Comparison of ENCODE assay signal across 19 cellular contexts in genomic region chr4:26854701-26855100, GRCh38. TPM values are rescaled to one million over a fixed set of nuclear protein-coding genes. Genes with fewer than 3 reads are reported as not detected.
A peak's percentile ranks its signal among the peaks of the same experiment; 100 is the strongest.
DNase-seq lines count a peak whose midpoint lies in the region; ATAC-seq, FAIRE-seq and TF ChIP-seq lines count a peak whose summit lies in the region.
"Had no signal": no experiment of that assay in that cellular context is flagged by ENCODE, and none has a peak within 500 bp of the region (broad histone marks: within the 10 kb centered on the region; RNA-seq: fewer than 3 reads in every experiment).

No MANE protein-coding gene starts in this region.

- no peak overlapping the region for H2AK5ac ChIP-seq in H1 (ENCODE audit: low read depth, low read length)

- peaks cover 2 to 10% (median 8%) of the 10 kb centered on the region in 4 experiments for H3K4me1 ChIP-seq in H1 (replicated peaks in 1 of 4; ENCODE audit: control insufficient read depth in 3 of 4, insufficient read depth in 4 of 4, low read length in 3 of 4)

- no peak overlapping the region for H3K4me3 ChIP-seq in H1 (ENCODE audit: extremely low read depth in 1 of 4, insufficient read depth in 2 of 4, low read depth in 3 of 4, low read length in 4 of 4)

- ATAC-seq in GM21529 (IDR thresholded peaks at IDR 0.05; ENCODE audit: unreplicated experiment) (no peak), GM18858 (IDR thresholded peaks at IDR 0.05; ENCODE audit: unreplicated experiment) (no peak)
- ATAC-seq: PC-3 had no signal

- no peak overlapping the region for H3K27ac ChIP-seq in H1 (ENCODE audit: low read depth, low read length)
- H3K27ac ChIP-seq: 22Rv1 had no signal

- no peak for TF ChIP-seq EP300 in H1 (IDR thresholded peaks at IDR 0.05; ENCODE audit: borderline replicate concordance in 1 of 2, low read depth in 2 of 2, low read length in 2 of 2)

- 0 out of 2 replicates have a peak overlapping the region, but pooled peaks have one; percentile 17 for H2BK12ac ChIP-seq in H1 (ENCODE audit: low read depth, low read length)

- no peaks in the 10 kb centered on the region for H3K9me3 ChIP-seq in H1 (ENCODE audit: insufficient read depth in 2 of 2, low read depth in 1 of 2, low read length in 1 of 2)

- no peak for TF ChIP-seq CTCF in H1 (IDR thresholded peaks at IDR 0.05; ENCODE audit: control extremely low read depth in 1 of 3, insufficient read depth in 1 of 3, low read depth in 1 of 3, low read length in 3 of 3)

- no peak overlapping the region for H2BK5ac ChIP-seq in H1 (ENCODE audit: low read depth, low read length)

- no peak overlapping the region for H3K4ac ChIP-seq in H1 (replicated peaks; ENCODE audit: insufficient read length, low read depth, low read length)

- H3K9ac ChIP-seq in H1 (replicated peaks in 1 of 4; ENCODE audit: extremely low read depth in 1 of 4, low read depth in 3 of 4, low read length in 3 of 4) = no peak overlapping the region

- H3K27me3 ChIP-seq in H1 (replicated peaks in 1 of 4; ENCODE audit: control insufficient read depth in 3 of 4, extremely low read depth in 1 of 4, insufficient read depth in 3 of 4, low read length in 3 of 4) = no peaks in the 10 kb centered on the region

- H3K4me2 ChIP-seq in H1 (ENCODE audit: insufficient read depth in 1 of 2, low read depth in 2 of 2, low read length in 2 of 2) = no peak overlapping the region

- H2BK15ac ChIP-seq in H1 (ENCODE audit: low read length) = no peak overlapping the region

- no peaks in the 10 kb centered on the region for H3K79me2 ChIP-seq in H1 (ENCODE audit: control insufficient read depth in 1 of 2, insufficient read depth in 2 of 2, low read length in 2 of 2)

- no peak for TF ChIP-seq POLR2A in H1 (IDR thresholded peaks at IDR 0.05; ENCODE audit: control extremely low read depth in 1 of 2, low read depth in 2 of 2, low read length in 2 of 2)

- no peak for TF ChIP-seq RAD21 in H1 (IDR thresholded peaks at IDR 0.05 in 1 of 2, conservative IDR thresholded peaks at IDR 0.05 in 1 of 2; ENCODE audit: low read depth in 2 of 2, low read length in 2 of 2)

- no peaks in the 10 kb centered on the region for H4K20me1 ChIP-seq in H1 (replicated peaks in 1 of 2; ENCODE audit: control insufficient read depth in 1 of 2, insufficient read depth in 2 of 2, low read length in 2 of 2)

- POLR2A ChIA-PET in H1 (lab: Charles Lee; ENCODE audit: partially characterized antibody) = no interaction called here

- H2AFZ ChIP-seq in H1 (ENCODE audit: low read length) = no peak overlapping the region

- 78% methylated on average over 6 of the region's 6 CpGs; no CpG with 5 or more reads in 1 of the 2 experiments for WGBS in H1 (ENCODE audit: extremely low coverage in 1 of 2, insufficient coverage in 1 of 2, insufficient read length in 1 of 2, insufficient replicate concordance in 2 of 2, low coverage in 1 of 2, low lambda C conversion rate in 2 of 2, missing lambda C conversion rate in 1 of 2), 2 experiments

- no peak overlapping the region for H3K23ac ChIP-seq in H1 (ENCODE audit: insufficient read length)

- H4K8ac ChIP-seq in H1 (ENCODE audit: extremely low read depth, insufficient read depth, low read length) = no peak overlapping the region

- no peak overlapping the region for H2BK120ac ChIP-seq in H1 (replicated peaks; ENCODE audit: low read depth, low read length)

- H3K36me3 ChIP-seq in H1 (ENCODE audit: control insufficient read depth in 2 of 4, insufficient read depth in 4 of 4, low read length in 3 of 4) = no peaks in the 10 kb centered on the region

- no peak overlapping the region; the same call in 1 of the 2 replicates for H3K18ac ChIP-seq in H1 (ENCODE audit: extremely low read depth, low read length)

- FAIRE-seq in H1 (lab: Jason Lieb, UNC) = no peak
- FAIRE-seq: GM12892, H54 had no signal

- H4K91ac ChIP-seq in H1 (replicated peaks; ENCODE audit: insufficient read length, low read length) = no peak overlapping the region

- H4K5ac ChIP-seq in H1 (ENCODE audit: insufficient read length, low read depth, low read length) = no peak overlapping the region

- peaks cover 15% of the 10 kb centered on the region for H3K23me2 ChIP-seq in H1 (ENCODE audit: low read depth, low read length)

- H3K79me1 ChIP-seq in H1 (ENCODE audit: low read depth, low read length) = no peaks in the 10 kb centered on the region

- peak; percentile 65 for DNase-seq in DMS 273 (lab: John Stamatoyannopoulos, UW; ENCODE audit: unreplicated experiment)
- no peak for DNase-seq in DMS 273 treated with DMSO at 0.1 percent for 48 hours (lab: John Stamatoyannopoulos, UW)
- peak; percentile 63 for DNase-seq in NCI-H146 (lab: John Stamatoyannopoulos, UW)
- peak; percentile 17 for DNase-seq in NCI-H446 treated with DMSO at 0.1 percent for 48 hours (lab: John Stamatoyannopoulos, UW)
- no peak for DNase-seq in H1 (ENCODE audit: low read depth in 1 of 2, low spot score in 2 of 2)
- DNase-seq in stimulated activated CD4-positive, alpha-beta T cell treated with anti-CD3 and anti-CD28 coated beads, Interleukin-4, amount 100 ng/mL, for 4 hours = no peak
- DNase-seq: CD4-positive, CD25-positive, alpha-beta regulatory T cell; DND-41; GDM1; NCI-H1048; NCI-H2029; NCI-H510A treated with DMSO at 0.1 percent for 48 hours; PC-3; SW 1271 had no signal

- H2BK20ac ChIP-seq in H1 (ENCODE audit: low read length) = no peak overlapping the region

- no peak overlapping the region for H3K14ac ChIP-seq in H1 (ENCODE audit: insufficient read length)

- CTCF ChIA-PET in H1 (lab: Charles Lee; ENCODE audit: partially characterized antibody) = interaction anchor here (0.7 to 1.5 kb wide), 3 partner anchors 21 to 155 kb away, joined by 3 to 6 read pairs (median 5); no protein-coding TSS in a partner anchor

- H3K56ac ChIP-seq in H1 (replicated peaks; ENCODE audit: insufficient read length, low read depth, low read length) = no peak overlapping the region

TF ChIP-seq in H1, 55 proteins besides CTCF, POLR2A, EP300 and RAD21:
- TF ChIP-seq NRF1 (IDR thresholded peaks at IDR 0.05; ENCODE audit: low read depth, low read length) = no peak
- no peak for TF ChIP-seq CBX8 (IDR thresholded peaks at IDR 0.05; ENCODE audit: borderline replicate concordance, low read depth, low read length)
- TF ChIP-seq ZNF274 (IDR thresholded peaks at IDR 0.05; ENCODE audit: borderline replicate concordance, extremely low read depth, low read length) = no peak

RNA-seq across cellular contexts. Expression of gene STIM2, which starts 5.9 kb away (rescaled TPM):
- 20.1 and 22.9 TPM in 2 replicates for total RNA-seq in H1 (2021; fragmentation: NEBNext Ultra II Directional; extraction: Animal tissue kit (Norgen Biotek cat#: 25700))
- polyA plus RNA-seq in H1 (2011; rRNA removed) = 23.0 and 24.3 TPM in 2 replicates
- polyA plus RNA-seq in H1 (2011; cell fraction: cytosol; rRNA removed) = 17.4 TPM
- polyA plus RNA-seq in H1 (2011; cell fraction: nucleus; rRNA removed) = 37.3 TPM
- 11.1 to 19.0 TPM (median 14.0 TPM) in 4 replicates for polyA plus RNA-seq in H1 (2012, experiment 1 of 2)
- 7.1 TPM for polyA plus RNA-seq in H1 (2012, experiment 2 of 2)
- 40.1 TPM for polyA plus RNA-seq in H1 (2013, experiment 1 of 2)
- polyA plus RNA-seq in H1 (2013, experiment 2 of 2) = 40.7 TPM
- 21.0 and 22.3 TPM in 2 replicates for polyA minus RNA-seq in H1 (2011; rRNA and poly(A)+ RNA removed)
- 14.5 TPM for polyA minus RNA-seq in H1 (2011; cell fraction: cytosol; rRNA and poly(A)+ RNA removed)
- polyA minus RNA-seq in H1 (2011; cell fraction: nucleus; rRNA and poly(A)+ RNA removed) = 31.1 TPM

Comparison
In these comparisons a context has a peak if more than half of its experiments do, and no peak if none do; other contexts are left out.
1. DNase-seq: peak in DMS 273 (single experiment), NCI-H146 (single experiment) and NCI-H446 treated with DMSO at 0.1 percent for 48 hours (single experiment); none in DMS 273 treated with DMSO at 0.1 percent for 48 hours (single experiment), H1 (0 of 2) and stimulated activated CD4-positive, alpha-beta T cell treated with anti-CD3 and anti-CD28 coated beads, Interleukin-4, amount 100 ng/mL, for 4 hours (0 of 2).